ENCODE assay signal across 1 cellular context in the genomic region with DNA sequence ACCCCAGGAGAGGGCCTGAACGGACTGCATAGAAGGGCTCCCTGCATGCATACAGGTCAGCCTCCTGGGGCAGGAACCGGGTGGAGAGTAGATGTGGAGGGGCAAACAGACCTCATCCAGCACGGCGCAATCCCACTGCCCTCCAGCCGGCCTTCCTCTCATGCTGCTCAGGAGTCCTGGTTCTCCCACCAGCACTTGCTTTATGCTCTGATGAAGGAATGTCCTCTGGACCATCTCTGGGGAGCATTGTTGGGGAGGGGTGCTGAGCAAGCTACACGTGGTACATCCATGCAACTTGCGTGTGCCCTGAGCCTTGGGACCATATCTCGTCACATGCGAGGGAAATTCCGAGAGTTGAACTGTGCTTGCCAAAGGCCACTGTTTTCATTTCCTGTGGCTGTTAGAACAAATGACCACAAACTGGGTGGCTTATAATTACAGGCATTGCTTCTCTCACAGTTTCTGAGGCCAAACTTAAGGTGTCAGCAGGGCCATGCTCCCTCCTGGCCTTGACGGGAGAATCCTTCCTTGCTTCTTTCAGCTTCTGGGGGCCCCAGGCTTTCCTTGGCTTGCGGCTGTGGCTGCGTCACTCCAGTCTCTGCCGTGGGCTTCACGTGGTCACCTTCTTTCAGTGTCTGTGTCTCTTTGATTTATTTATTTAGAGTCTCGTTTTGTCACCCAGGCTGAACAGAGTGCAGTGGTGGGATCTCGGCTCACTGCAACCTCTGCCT.
TF ChIP-seq lines count a peak whose summit lies in the region.

No MANE protein-coding gene starts in this region.

TF ChIP-seq in GM12878, 131 proteins besides CTCF, POLR2A, EP300 and RAD21 (continued from another document):
- TF ChIP-seq, protein P1, sequence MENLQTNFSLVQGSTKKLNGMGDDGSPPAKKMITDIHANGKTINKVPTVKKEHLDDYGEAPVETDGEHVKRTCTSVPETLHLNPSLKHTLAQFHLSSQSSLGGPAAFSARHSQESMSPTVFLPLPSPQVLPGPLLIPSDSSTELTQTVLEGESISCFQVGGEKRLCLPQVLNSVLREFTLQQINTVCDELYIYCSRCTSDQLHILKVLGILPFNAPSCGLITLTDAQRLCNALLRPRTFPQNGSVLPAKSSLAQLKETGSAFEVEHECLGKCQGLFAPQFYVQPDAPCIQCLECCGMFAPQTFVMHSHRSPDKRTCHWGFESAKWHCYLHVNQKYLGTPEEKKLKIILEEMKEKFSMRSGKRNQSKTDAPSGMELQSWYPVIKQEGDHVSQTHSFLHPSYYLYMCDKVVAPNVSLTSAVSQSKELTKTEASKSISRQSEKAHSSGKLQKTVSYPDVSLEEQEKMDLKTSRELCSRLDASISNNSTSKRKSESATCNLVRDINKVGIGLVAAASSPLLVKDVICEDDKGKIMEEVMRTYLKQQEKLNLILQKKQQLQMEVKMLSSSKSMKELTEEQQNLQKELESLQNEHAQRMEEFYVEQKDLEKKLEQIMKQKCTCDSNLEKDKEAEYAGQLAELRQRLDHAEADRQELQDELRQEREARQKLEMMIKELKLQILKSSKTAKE (IDR thresholded peaks at IDR 0.05; ENCODE audit: low read depth, poor library complexity, severe bottlenecking) = peak; percentile 80
- TF ChIP-seq, protein P2, sequence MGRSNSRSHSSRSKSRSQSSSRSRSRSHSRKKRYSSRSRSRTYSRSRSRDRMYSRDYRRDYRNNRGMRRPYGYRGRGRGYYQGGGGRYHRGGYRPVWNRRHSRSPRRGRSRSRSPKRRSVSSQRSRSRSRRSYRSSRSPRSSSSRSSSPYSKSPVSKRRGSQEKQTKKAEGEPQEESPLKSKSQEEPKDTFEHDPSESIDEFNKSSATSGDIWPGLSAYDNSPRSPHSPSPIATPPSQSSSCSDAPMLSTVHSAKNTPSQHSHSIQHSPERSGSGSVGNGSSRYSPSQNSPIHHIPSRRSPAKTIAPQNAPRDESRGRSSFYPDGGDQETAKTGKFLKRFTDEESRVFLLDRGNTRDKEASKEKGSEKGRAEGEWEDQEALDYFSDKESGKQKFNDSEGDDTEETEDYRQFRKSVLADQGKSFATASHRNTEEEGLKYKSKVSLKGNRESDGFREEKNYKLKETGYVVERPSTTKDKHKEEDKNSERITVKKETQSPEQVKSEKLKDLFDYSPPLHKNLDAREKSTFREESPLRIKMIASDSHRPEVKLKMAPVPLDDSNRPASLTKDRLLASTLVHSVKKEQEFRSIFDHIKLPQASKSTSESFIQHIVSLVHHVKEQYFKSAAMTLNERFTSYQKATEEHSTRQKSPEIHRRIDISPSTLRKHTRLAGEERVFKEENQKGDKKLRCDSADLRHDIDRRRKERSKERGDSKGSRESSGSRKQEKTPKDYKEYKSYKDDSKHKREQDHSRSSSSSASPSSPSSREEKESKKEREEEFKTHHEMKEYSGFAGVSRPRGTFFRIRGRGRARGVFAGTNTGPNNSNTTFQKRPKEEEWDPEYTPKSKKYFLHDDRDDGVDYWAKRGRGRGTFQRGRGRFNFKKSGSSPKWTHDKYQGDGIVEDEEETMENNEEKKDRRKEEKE (IDR thresholded peaks at IDR 0.05) = no peak
- TF ChIP-seq KLF5 (IDR thresholded peaks at IDR 0.05; ENCODE audit: partially characterized antibody) (peak; percentile 66), TCF12 (IDR thresholded peaks at IDR 0.05; ENCODE audit: low read depth, low read length) (peak; percentile 58; the same call in 1 of the 2 replicates), HCFC1 (IDR thresholded peaks at IDR 0.05; ENCODE audit: low read length) (no peak), SIN3A (IDR thresholded peaks at IDR 0.05; ENCODE audit: low read depth, low read length) (no peak)
- TF ChIP-seq, protein P3, sequence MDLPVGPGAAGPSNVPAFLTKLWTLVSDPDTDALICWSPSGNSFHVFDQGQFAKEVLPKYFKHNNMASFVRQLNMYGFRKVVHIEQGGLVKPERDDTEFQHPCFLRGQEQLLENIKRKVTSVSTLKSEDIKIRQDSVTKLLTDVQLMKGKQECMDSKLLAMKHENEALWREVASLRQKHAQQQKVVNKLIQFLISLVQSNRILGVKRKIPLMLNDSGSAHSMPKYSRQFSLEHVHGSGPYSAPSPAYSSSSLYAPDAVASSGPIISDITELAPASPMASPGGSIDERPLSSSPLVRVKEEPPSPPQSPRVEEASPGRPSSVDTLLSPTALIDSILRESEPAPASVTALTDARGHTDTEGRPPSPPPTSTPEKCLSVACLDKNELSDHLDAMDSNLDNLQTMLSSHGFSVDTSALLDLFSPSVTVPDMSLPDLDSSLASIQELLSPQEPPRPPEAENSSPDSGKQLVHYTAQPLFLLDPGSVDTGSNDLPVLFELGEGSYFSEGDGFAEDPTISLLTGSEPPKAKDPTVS (IDR thresholded peaks at IDR 0.05; ENCODE audit: low read depth, low read length) = no peak
- TF ChIP-seq, protein P4, sequence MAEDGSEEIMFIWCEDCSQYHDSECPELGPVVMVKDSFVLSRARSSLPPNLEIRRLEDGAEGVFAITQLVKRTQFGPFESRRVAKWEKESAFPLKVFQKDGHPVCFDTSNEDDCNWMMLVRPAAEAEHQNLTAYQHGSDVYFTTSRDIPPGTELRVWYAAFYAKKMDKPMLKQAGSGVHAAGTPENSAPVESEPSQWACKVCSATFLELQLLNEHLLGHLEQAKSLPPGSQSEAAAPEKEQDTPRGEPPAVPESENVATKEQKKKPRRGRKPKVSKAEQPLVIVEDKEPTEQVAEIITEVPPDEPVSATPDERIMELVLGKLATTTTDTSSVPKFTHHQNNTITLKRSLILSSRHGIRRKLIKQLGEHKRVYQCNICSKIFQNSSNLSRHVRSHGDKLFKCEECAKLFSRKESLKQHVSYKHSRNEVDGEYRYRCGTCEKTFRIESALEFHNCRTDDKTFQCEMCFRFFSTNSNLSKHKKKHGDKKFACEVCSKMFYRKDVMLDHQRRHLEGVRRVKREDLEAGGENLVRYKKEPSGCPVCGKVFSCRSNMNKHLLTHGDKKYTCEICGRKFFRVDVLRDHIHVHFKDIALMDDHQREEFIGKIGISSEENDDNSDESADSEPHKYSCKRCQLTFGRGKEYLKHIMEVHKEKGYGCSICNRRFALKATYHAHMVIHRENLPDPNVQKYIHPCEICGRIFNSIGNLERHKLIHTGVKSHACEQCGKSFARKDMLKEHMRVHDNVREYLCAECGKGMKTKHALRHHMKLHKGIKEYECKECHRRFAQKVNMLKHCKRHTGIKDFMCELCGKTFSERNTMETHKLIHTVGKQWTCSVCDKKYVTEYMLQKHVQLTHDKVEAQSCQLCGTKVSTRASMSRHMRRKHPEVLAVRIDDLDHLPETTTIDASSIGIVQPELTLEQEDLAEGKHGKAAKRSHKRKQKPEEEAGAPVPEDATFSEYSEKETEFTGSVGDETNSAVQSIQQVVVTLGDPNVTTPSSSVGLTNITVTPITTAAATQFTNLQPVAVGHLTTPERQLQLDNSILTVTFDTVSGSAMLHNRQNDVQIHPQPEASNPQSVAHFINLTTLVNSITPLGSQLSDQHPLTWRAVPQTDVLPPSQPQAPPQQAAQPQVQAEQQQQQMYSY (CRISPR knock-in tag; IDR thresholded peaks at IDR 0.05) = no peak
- TF ChIP-seq, protein P5, sequence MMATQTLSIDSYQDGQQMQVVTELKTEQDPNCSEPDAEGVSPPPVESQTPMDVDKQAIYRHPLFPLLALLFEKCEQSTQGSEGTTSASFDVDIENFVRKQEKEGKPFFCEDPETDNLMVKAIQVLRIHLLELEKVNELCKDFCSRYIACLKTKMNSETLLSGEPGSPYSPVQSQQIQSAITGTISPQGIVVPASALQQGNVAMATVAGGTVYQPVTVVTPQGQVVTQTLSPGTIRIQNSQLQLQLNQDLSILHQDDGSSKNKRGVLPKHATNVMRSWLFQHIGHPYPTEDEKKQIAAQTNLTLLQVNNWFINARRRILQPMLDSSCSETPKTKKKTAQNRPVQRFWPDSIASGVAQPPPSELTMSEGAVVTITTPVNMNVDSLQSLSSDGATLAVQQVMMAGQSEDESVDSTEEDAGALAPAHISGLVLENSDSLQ (IDR thresholded peaks at IDR 0.05) = peak; percentile 60
